8 cellular contexts compared by ENCODE assay signal in genomic region chr2:10497797-10498251, GRCh38. TPM values are rescaled to one million over a fixed set of nuclear protein-coding genes. Genes with fewer than 3 reads are reported as not detected.
A peak's percentile ranks its signal among the peaks of the same experiment; 100 is the strongest.
DNase-seq lines count a peak whose midpoint lies in the region; ATAC-seq and TF ChIP-seq lines count a peak whose summit lies in the region.

No MANE protein-coding gene starts in this region.

- peaks cover 8% of the 10 kb centered on the region for H3K4me1 ChIP-seq in upper lobe of right lung

- peaks cover 0 to 10% of the 10 kb centered on the region in 2 donors for H3K4me1 Mint-ChIP-seq in natural killer cell treated with Interleukin-12 subunit alpha and Interleukin-12 subunit beta and Interleukin-15 and Interleukin-18, amount 100 ng/mL, for 72 hours (ENCODE audit: low read depth in 2 of 2)

- DNase-seq in COLO829 (ENCODE audit: low spot score) (peak; percentile 51), NB4 (ENCODE audit: low read depth) (peak; percentile 96), upper lobe of right lung (no peak)
- DNase-seq in activated CD4-positive, alpha-beta T cell treated with anti-CD3 and anti-CD28 coated beads for 24 hours (ENCODE audit: low read depth in 2 of 2): peak; percentile 32 to 33
- DNase-seq in effector CD4-positive, alpha-beta T cell: peak; percentile 65
- no peak for DNase-seq in natural killer cell treated with Interleukin-12 subunit alpha and Interleukin-12 subunit beta and Interleukin-15 and Interleukin-18, amount 100 ng/mL, for 72 hours (ENCODE audit: low spot score)

- intact Hi-C loops in upper lobe of right lung (cut with DNase I): no loop called here

- no peak for TF ChIP-seq POLR2A in NB4 (IDR thresholded peaks at IDR 0.05; ENCODE audit: extremely low read depth, insufficient read length)

- H3K4me3 ChIP-seq in NB4 (ENCODE audit: low read depth, low read length) (no peak overlapping the region), upper lobe of right lung (no peak overlapping the region)

- H3K27ac Mint-ChIP-seq in natural killer cell treated with Interleukin-12 subunit alpha and Interleukin-12 subunit beta and Interleukin-15 and Interleukin-18, amount 100 ng/mL, for 72 hours: no peak overlapping the region

- no peaks in the 10 kb centered on the region for H3K27me3 ChIP-seq in upper lobe of right lung

- H3K9me3 ChIP-seq in upper lobe of right lung: no peaks in the 10 kb centered on the region

- peaks cover 15 to 25% of the 10 kb centered on the region in 2 donors for H3K27me3 Mint-ChIP-seq in natural killer cell treated with Interleukin-12 subunit alpha and Interleukin-12 subunit beta and Interleukin-15 and Interleukin-18, amount 100 ng/mL, for 72 hours

- no peaks in the 10 kb centered on the region for H3K36me3 ChIP-seq in upper lobe of right lung

- H3K27ac ChIP-seq in upper lobe of right lung: no peak overlapping the region

- H3K36me3 Mint-ChIP-seq in natural killer cell treated with Interleukin-12 subunit alpha and Interleukin-12 subunit beta and Interleukin-15 and Interleukin-18, amount 100 ng/mL, for 72 hours: no peaks in the 10 kb centered on the region

- peak; percentile 41 to 64 for ATAC-seq in natural killer cell treated with Interleukin-12 subunit alpha and Interleukin-12 subunit beta and Interleukin-15 and Interleukin-18, amount 100 ng/mL, for 72 hours
- ATAC-seq in upper lobe of right lung (peak; percentile 3), HG03097 (IDR thresholded peaks at IDR 0.05; ENCODE audit: low FRiP score, unreplicated experiment) (no peak), GM21717 (IDR thresholded peaks at IDR 0.05; ENCODE audit: unreplicated experiment) (no peak)

- no peaks in the 10 kb centered on the region for H3K9me3 Mint-ChIP-seq in natural killer cell treated with Interleukin-12 subunit alpha and Interleukin-12 subunit beta and Interleukin-15 and Interleukin-18, amount 100 ng/mL, for 72 hours

- TF ChIP-seq CTCF in NB4 (IDR thresholded peaks at IDR 0.05; ENCODE audit: low read depth, low read length) (no peak), upper lobe of right lung (IDR thresholded peaks at IDR 0.05) (no peak)

- no peak overlapping the region for H3K4me3 Mint-ChIP-seq in natural killer cell treated with Interleukin-12 subunit alpha and Interleukin-12 subunit beta and Interleukin-15 and Interleukin-18, amount 100 ng/mL, for 72 hours

RNA-seq across cellular contexts. Expression of gene ODC1, which starts 49.7 kb away (rescaled TPM):
- 100 to 1,000 TPM in 1 of 2 donors, 10 to 100 TPM in 1; 91.5 to 206 TPM for total RNA-seq in natural killer cell treated with Interleukin-12 subunit alpha and Interleukin-12 subunit beta and Interleukin-15 and Interleukin-18, amount 100 ng/mL, for 72 hours
- total RNA-seq in upper lobe of right lung: 50.9 TPM

Comparison
In these comparisons a context has a peak if more than half of its experiments do, and no peak if none do; other contexts are left out.
1. DNase-seq: peak in COLO829 (single experiment), NB4 (single experiment), activated CD4-positive, alpha-beta T cell treated with anti-CD3 and anti-CD28 coated beads for 24 hours (2 of 2) and effector CD4-positive, alpha-beta T cell (single experiment); none in natural killer cell treated with Interleukin-12 subunit alpha and Interleukin-12 subunit beta and Interleukin-15 and Interleukin-18, amount 100 ng/mL, for 72 hours (single experiment) and upper lobe of right lung (single experiment).
2. ATAC-seq: peak in natural killer cell treated with Interleukin-12 subunit alpha and Interleukin-12 subunit beta and Interleukin-15 and Interleukin-18, amount 100 ng/mL, for 72 hours (2 of 2) and upper lobe of right lung (single experiment); none in HG03097 (single experiment) and GM21717 (single experiment).